ENCODE assay signal across 9 cellular contexts in the genomic region with DNA sequence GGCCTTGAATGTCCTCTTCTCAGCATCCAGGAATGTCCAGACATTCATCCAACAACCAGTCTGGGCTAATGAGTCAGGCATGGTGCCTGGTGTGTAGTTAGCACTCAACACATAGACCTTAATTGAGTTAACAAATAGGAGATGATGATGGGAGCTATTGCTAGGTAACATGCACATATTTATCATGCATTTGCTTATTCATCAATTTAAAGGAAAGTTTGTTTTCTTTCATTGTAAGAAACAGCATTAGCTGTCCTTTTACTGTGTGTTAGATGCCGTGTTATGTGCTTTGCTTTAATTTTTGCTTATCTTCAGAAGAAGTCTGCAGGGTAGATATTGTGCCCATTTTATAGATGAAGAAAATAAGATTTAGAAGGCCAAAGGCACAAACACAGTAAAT.
"Had no signal": no experiment of that assay in that cellular context is flagged by ENCODE, and none has a peak within 500 bp of the region (broad histone marks: within the 10 kb centered on the region; RNA-seq: fewer than 3 reads in every experiment).

No MANE protein-coding gene starts in this region.

- DNase-seq: H7, HFFc6, IMR-90, Karpas-422, KBM-7 had no signal

- H3K4me3 ChIP-seq: HAP-1 had no signal

- H3K4me1 ChIP-seq: HAP-1 had no signal

- H3K27ac ChIP-seq: HL-60, KMS-11 had no signal

- ATAC-seq: HCT116 had no signal

- H3K27ac Mint-ChIP-seq: HFFc6 had no signal

- H3K4me2 ChIP-seq: KMS-11 had no signal

- H3K9ac ChIP-seq: KMS-11 had no signal

- H3K4me3 Mint-ChIP-seq: HFFc6 had no signal

- H3K36me3 ChIP-seq: HAP-1 had no signal
